11 cellular contexts compared by ENCODE assay signal in the genomic region with DNA sequence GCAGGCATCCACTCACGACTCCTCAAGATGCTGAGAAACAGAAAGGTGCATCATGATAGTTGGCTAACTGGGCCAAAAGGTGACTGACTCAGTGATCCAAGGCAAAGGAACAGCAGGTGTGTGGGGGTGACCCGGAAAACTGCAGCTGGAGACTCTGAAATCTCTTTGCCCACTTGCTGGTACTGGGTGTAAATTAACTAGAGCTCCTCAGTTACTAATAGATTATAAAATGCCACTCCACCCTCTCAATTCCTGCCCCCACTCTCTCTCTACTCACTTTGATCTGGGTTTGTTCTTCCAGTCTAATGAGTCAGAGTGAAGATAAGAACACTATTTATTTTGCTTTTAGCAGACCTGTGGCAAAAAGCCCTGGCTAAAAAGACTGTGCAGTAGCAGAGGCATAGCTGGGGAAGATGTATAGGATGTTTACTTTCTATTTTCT. TPM values are rescaled to one million over a fixed set of nuclear protein-coding genes. Genes with fewer than 3 reads are reported as not detected.
DNase-seq lines count a peak whose midpoint lies in the region; ATAC-seq, FAIRE-seq and TF ChIP-seq lines count a peak whose summit lies in the region.
"Had no signal": no experiment of that assay in that cellular context is flagged by ENCODE, and none has a peak within 500 bp of the region (broad histone marks: within the 10 kb centered on the region; RNA-seq: fewer than 3 reads in every experiment).

No MANE protein-coding gene starts in this region.

- no peaks in the 10 kb centered on the region for H3K79me2 ChIP-seq in HepG2 (ENCODE audit: insufficient read depth, low read length)

- POLR2A ChIA-PET in HepG2 (lab: Yijun Ruan, JAX) = interaction anchor here (1.0 to 4.3 kb wide), 12 partner anchors 9 to 266 kb away, joined by 3 to 99 read pairs (median 11); partner anchors contain the start of gene SUCO

- intact Hi-C loops in HepG2 (cut with micrococcal nuclease; ENCODE audit: unreplicated experiment) = loop anchor here (1.0 to 2.0 kb wide), 2 partner anchors 9 to 158 kb away; no protein-coding TSS in a partner anchor

- peak; percentile 45 for DNase-seq in COLO668 (lab: John Stamatoyannopoulos, UW; ENCODE audit: unreplicated experiment)
- peak; percentile 18 for DNase-seq in LHCN-M2 (ENCODE audit: low read depth)
- no peak for DNase-seq in activated naive CD4-positive, alpha-beta T cell treated with anti-CD3 and anti-CD28 coated beads, Interleukin-2, amount 50 U/mL, for 72 hours (ENCODE audit: low spot score in 2 of 2)
- peak; percentile 85 for DNase-seq in HepG2 (ENCODE audit: low spot score)
- DNase-seq in NCI-H748 (lab: John Stamatoyannopoulos, UW; ENCODE audit: unreplicated experiment) = no peak
- no peak for DNase-seq in COR-L47 (lab: John Stamatoyannopoulos, UW)
- no peak for DNase-seq in HuH-7.5 (ENCODE audit: low spot score)
- DNase-seq in MV-4-11 (lab: John Stamatoyannopoulos, UW) = no peak
- DNase-seq: activated B cell treated with CpG ODN at 0.5 μM for 24 hours, dermis blood vessel endothelial cell, naive B cell had no signal

- no peaks in the 10 kb centered on the region for H3K36me3 ChIP-seq in HepG2 (replicated peaks in 1 of 2; ENCODE audit: control insufficient read depth in 1 of 2, insufficient read depth in 2 of 2, low read length in 2 of 2)

- H3K9me3 ChIP-seq in HepG2 (ENCODE audit: low read length) = no peaks in the 10 kb centered on the region

- TF ChIP-seq EP300 in HepG2 (IDR thresholded peaks at IDR 0.05; ENCODE audit: low read depth in 2 of 2, low read length in 2 of 2) (peak in 1 of 2 experiments; percentile 79; a peak in 2 of 4 replicates), HepG2 (CRISPR knock-in tag; IDR thresholded peaks at IDR 0.05; ENCODE audit: borderline replicate concordance) (peak; percentile 40; the same call in 1 of the 2 replicates)

- TF ChIP-seq POLR2A in HepG2 (IDR thresholded peaks at IDR 0.05; ENCODE audit: insufficient read depth in 1 of 2, low read depth in 2 of 2, low read length in 2 of 2) = no peak

- peak overlapping the region; percentile 97 for H3K4me2 ChIP-seq in HepG2 (ENCODE audit: low read depth, low read length)

- H2AFZ ChIP-seq in HepG2 (ENCODE audit: low read length) = no peak overlapping the region

- no peaks in the 10 kb centered on the region for H3K9me3 Mint-ChIP-seq in activated naive CD4-positive, alpha-beta T cell treated with anti-CD3 and anti-CD28 coated beads, Interleukin-2, amount 50 U/mL, for 72 hours
- H3K9me3 Mint-ChIP-seq: activated B cell treated with CpG ODN at 0.5 μM for 24 hours, naive B cell had no signal

- 0% methylated on average over 2 of the region's 2 CpGs for WGBS in HepG2 (ENCODE audit: low lambda C conversion rate)

- TF ChIP-seq CTCF in HepG2 (CRISPR knock-in tag; IDR thresholded peaks at IDR 0.05) = no peak

- peak overlapping the region; percentile 54 to 85 (median 65) for H3K4me3 ChIP-seq in HepG2 (replicated peaks in 1 of 3; ENCODE audit: insufficient read depth in 1 of 3, low read depth in 2 of 3, low read length in 3 of 3)

- peak overlapping the region; percentile 84 for H3K27ac ChIP-seq in HepG2 (ENCODE audit: extremely low read length, insufficient read depth, low read length)

- no peaks in the 10 kb centered on the region for H3K36me3 Mint-ChIP-seq in activated naive CD4-positive, alpha-beta T cell treated with anti-CD3 and anti-CD28 coated beads, Interleukin-2, amount 50 U/mL, for 72 hours
- H3K36me3 Mint-ChIP-seq: naive B cell had no signal

- CTCF ChIA-PET in HepG2 (lab: Yijun Ruan, JAX; ENCODE audit: low intra/inter-chr PET ratio, low total read pairs) = interaction anchor here (1.7 kb wide), 1 partner anchor 48 kb away, joined by 4 read pairs; no protein-coding TSS in a partner anchor

- peak overlapping the region; percentile 87 for H3K9ac ChIP-seq in HepG2 (ENCODE audit: insufficient read depth, low read depth, low read length)

- no peak for FAIRE-seq in HepG2 (lab: Jason Lieb, UNC)

- H4K20me1 ChIP-seq in HepG2 (ENCODE audit: insufficient read depth, low read length) = no peaks in the 10 kb centered on the region

- no TSS peak for BruUV-seq in HepG2 (replicated peaks; lab: Mats Ljungman, UMichigan)

- in situ Hi-C loops in HepG2 (cut with HindIII; ENCODE audit: extremely low pct_ligation_motif_present, low pct_unique_long_range_greater_than_20kb) = no loop called here

- no peaks in the 10 kb centered on the region; a peak in 1 of 5 replicates for H3K27me3 ChIP-seq in HepG2 (ENCODE audit: control insufficient read depth in 1 of 2, insufficient read depth in 2 of 2, low read length in 2 of 2)

- ATAC-seq in activated naive CD4-positive, alpha-beta T cell treated with anti-CD3 and anti-CD28 coated beads, Interleukin-2, amount 50 U/mL, for 72 hours = peak; percentile 55 to 86
- ATAC-seq in HepG2 = peak; percentile 5

- H3K27ac Mint-ChIP-seq in activated naive CD4-positive, alpha-beta T cell treated with anti-CD3 and anti-CD28 coated beads, Interleukin-2, amount 50 U/mL, for 72 hours = no peak overlapping the region
- H3K27ac Mint-ChIP-seq: activated B cell treated with CpG ODN at 0.5 μM for 24 hours had no signal

- no peak for TF ChIP-seq RAD21 in HepG2 (CRISPR knock-in tag; IDR thresholded peaks at IDR 0.05)

- H3K4me1 ChIP-seq in HepG2 (ENCODE audit: insufficient read depth, low read length) = peaks cover 63% of the 10 kb centered on the region

RNA-seq across cellular contexts. Expression of gene PIGC, which starts 7.2 kb away (rescaled TPM):
- total RNA-seq in LHCN-M2 (2014; rRNA removed) (16.5 and 25.0 TPM in 2 replicates), HepG2 (2016; rRNA removed; fragmentation: Illumina TruSeq; extraction: Trizol) (24.1 and 29.5 TPM in 2 replicates)
- 15.5 TPM for polyA plus RNA-seq in LHCN-M2 (2012)
- total RNA-seq in activated naive CD4-positive, alpha-beta T cell treated with anti-CD3 and anti-CD28 coated beads, Interleukin-2, amount 50 U/mL, for 72 hours = 10 to 100 TPM; 11.0 to 14.7 TPM
- 16.3 and 18.6 TPM in 2 replicates for total RNA-seq in HepG2 (2016; cell fraction: cytosol; rRNA removed; fragmentation: Illumina TruSeq; extraction: Trizol; ENCODE audit: low read depth)
- 24.7 and 31.4 TPM in 2 replicates for total RNA-seq in HepG2 (2016; cell fraction: insoluble cytoplasmic fraction; rRNA removed; fragmentation: Illumina TruSeq; extraction: Trizol)
- total RNA-seq in HepG2 (2016; cell fraction: membrane; rRNA removed; fragmentation: Illumina TruSeq; extraction: Trizol) = 28.1 and 30.5 TPM in 2 replicates
- 23.0 and 23.6 TPM in 2 replicates for total RNA-seq in HepG2 (2016; cell fraction: nucleus; rRNA removed; fragmentation: Illumina TruSeq; extraction: Trizol)
- 24.3 and 26.7 TPM in 2 replicates for polyA plus RNA-seq in HepG2 (2011; rRNA removed)
- polyA plus RNA-seq in HepG2 (2011; cell fraction: cytosol; rRNA removed) = 21.8 and 31.9 TPM in 2 replicates
- polyA plus RNA-seq in HepG2 (2011; cell fraction: nucleus; rRNA removed) = 11.7 and 14.0 TPM in 2 replicates
- polyA plus RNA-seq in HepG2 (2012) = 20.7 and 24.9 TPM in 2 replicates
- 12.8 and 18.8 TPM in 2 replicates for polyA plus RNA-seq in HepG2 (2016; cell fraction: cytosol; fragmentation: Illumina TruSeq; extraction: Trizol; ENCODE audit: low read depth)
- polyA plus RNA-seq in HepG2 (2016; cell fraction: insoluble cytoplasmic fraction; fragmentation: Illumina TruSeq; extraction: Trizol; ENCODE audit: low read depth) = 21.8 and 22.1 TPM in 2 replicates
- polyA plus RNA-seq in HepG2 (2016; cell fraction: membrane; fragmentation: Illumina TruSeq; extraction: Trizol; ENCODE audit: low read depth) = 18.2 and 25.0 TPM in 2 replicates
- 30.3 and 30.7 TPM in 2 replicates for polyA plus RNA-seq in HepG2 (2016; cell fraction: nucleus; fragmentation: Illumina TruSeq; extraction: Trizol; ENCODE audit: insufficient read depth, low read depth)
- polyA minus RNA-seq in HepG2 (2011; rRNA and poly(A)+ RNA removed; ENCODE audit: low replicate concordance) = 61.9 and 64.5 TPM in 2 replicates
- 14.4 and 14.5 TPM in 2 replicates for polyA minus RNA-seq in HepG2 (2011; cell fraction: cytosol; rRNA and poly(A)+ RNA removed)
- 11.8 and 16.7 TPM in 2 replicates for polyA minus RNA-seq in HepG2 (2011; cell fraction: nucleus; rRNA and poly(A)+ RNA removed)

RNA-seq across cellular contexts. Expression of gene C1orf105, which starts 30.5 kb away (rescaled TPM):
- total RNA-seq in LHCN-M2 (2014; rRNA removed) (0.19 and 0.46 TPM in 2 replicates), HepG2 (2016; rRNA removed; fragmentation: Illumina TruSeq; extraction: Trizol) (0.15 TPM in 1 of 2 replicates, not detected in the other)
- polyA plus RNA-seq in LHCN-M2 (2012) = not detected
- total RNA-seq in activated naive CD4-positive, alpha-beta T cell treated with anti-CD3 and anti-CD28 coated beads, Interleukin-2, amount 50 U/mL, for 72 hours = not detected
- not detected in 2 replicates for total RNA-seq in HepG2 (2016; cell fraction: cytosol; rRNA removed; fragmentation: Illumina TruSeq; extraction: Trizol; ENCODE audit: low read depth)
- total RNA-seq in HepG2 (2016; cell fraction: insoluble cytoplasmic fraction; rRNA removed; fragmentation: Illumina TruSeq; extraction: Trizol) = 0.63 TPM in 1 of 2 replicates, not detected in the other
- 0.28 TPM in 1 of 2 replicates, not detected in the other for total RNA-seq in HepG2 (2016; cell fraction: membrane; rRNA removed; fragmentation: Illumina TruSeq; extraction: Trizol)
- 0.60 TPM in 1 of 2 replicates, not detected in the other for total RNA-seq in HepG2 (2016; cell fraction: nucleus; rRNA removed; fragmentation: Illumina TruSeq; extraction: Trizol)
- polyA plus RNA-seq in HepG2 (2011; rRNA removed) = 0.44 and 0.45 TPM in 2 replicates
- polyA plus RNA-seq in HepG2 (2011; cell fraction: cytosol; rRNA removed) = 0.12 and 0.28 TPM in 2 replicates
- polyA plus RNA-seq in HepG2 (2011; cell fraction: nucleus; rRNA removed) = not detected in 2 replicates
- 0.49 and 0.71 TPM in 2 replicates for polyA plus RNA-seq in HepG2 (2012)
- not detected in 2 replicates for polyA plus RNA-seq in HepG2 (2016; cell fraction: cytosol; fragmentation: Illumina TruSeq; extraction: Trizol; ENCODE audit: low read depth)
- polyA plus RNA-seq in HepG2 (2016; cell fraction: insoluble cytoplasmic fraction; fragmentation: Illumina TruSeq; extraction: Trizol; ENCODE audit: low read depth) = not detected in 2 replicates
- polyA plus RNA-seq in HepG2 (2016; cell fraction: membrane; fragmentation: Illumina TruSeq; extraction: Trizol; ENCODE audit: low read depth) = 0.23 and 0.43 TPM in 2 replicates
- polyA plus RNA-seq in HepG2 (2016; cell fraction: nucleus; fragmentation: Illumina TruSeq; extraction: Trizol; ENCODE audit: insufficient read depth, low read depth) = not detected in 2 replicates
- polyA minus RNA-seq in HepG2 (2011; rRNA and poly(A)+ RNA removed; ENCODE audit: low replicate concordance) = not detected in 2 replicates
- polyA minus RNA-seq in HepG2 (2011; cell fraction: cytosol; rRNA and poly(A)+ RNA removed) = not detected in 2 replicates
- not detected in 2 replicates for polyA minus RNA-seq in HepG2 (2011; cell fraction: nucleus; rRNA and poly(A)+ RNA removed)
- total RNA-seq: activated B cell treated with CpG ODN at 0.5 μM for 24 hours, dermis blood vessel endothelial cell had no signal

Comparison
In these comparisons a context has a peak if more than half of its experiments do, and no peak if none do; other contexts are left out.
1. DNase-seq: peak in COLO668 (single experiment), LHCN-M2 (single experiment) and HepG2 (single experiment); none in activated naive CD4-positive, alpha-beta T cell treated with anti-CD3 and anti-CD28 coated beads, Interleukin-2, amount 50 U/mL, for 72 hours (0 of 2), NCI-H748 (single experiment), COR-L47 (single experiment), HuH-7.5 (single experiment) and MV-4-11 (single experiment).